ENCODE assay signal across 8 cellular contexts in the genomic region with DNA sequence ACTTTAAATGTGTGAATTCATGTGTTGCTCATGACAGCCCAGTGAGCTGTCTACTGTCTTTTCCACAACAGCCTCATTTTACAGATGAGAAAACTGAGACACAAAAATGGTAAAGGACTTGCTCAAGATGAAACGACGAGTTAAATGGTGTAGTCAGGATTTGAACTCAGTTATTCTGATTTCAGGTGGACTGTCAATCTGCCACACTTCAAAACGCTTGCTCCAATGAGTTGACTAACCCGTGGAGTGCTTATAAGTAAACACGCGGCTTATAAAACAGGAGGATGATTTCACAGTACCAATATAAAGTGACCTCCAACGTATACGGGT. TPM values are rescaled to one million over a fixed set of nuclear protein-coding genes. Genes with fewer than 3 reads are reported as not detected.
DNase-seq lines count a peak whose midpoint lies in the region; ATAC-seq, FAIRE-seq and TF ChIP-seq lines count a peak whose summit lies in the region.

No MANE protein-coding gene starts in this region.

- no peaks in the 10 kb centered on the region for H3K27me3 ChIP-seq in left ventricle myocardium inferior (ENCODE audit: low read depth)
- H3K27me3 ChIP-seq in astrocyte (ENCODE audit: insufficient read depth, low read length), result no peaks in the 10 kb centered on the region
- no peaks in the 10 kb centered on the region for H3K27me3 ChIP-seq in muscle layer of duodenum (ENCODE audit: low read depth, low read length)
- H3K27me3 ChIP-seq in upper lobe of right lung, result no peaks in the 10 kb centered on the region

- peak overlapping the region; percentile 86 for H3K4me2 ChIP-seq in astrocyte (ENCODE audit: low read length)

- no peaks in the 10 kb centered on the region for H3K9me3 Mint-ChIP-seq in astrocyte (ENCODE audit: unreplicated experiment)

- no peaks in the 10 kb centered on the region for H3K36me3 ChIP-seq in left ventricle myocardium inferior
- no peaks in the 10 kb centered on the region for H3K36me3 ChIP-seq in astrocyte (ENCODE audit: insufficient read depth, low read length)
- no peaks in the 10 kb centered on the region for H3K36me3 ChIP-seq in muscle layer of duodenum (ENCODE audit: control insufficient read depth in 1 of 2, insufficient read depth in 2 of 2, low read length in 2 of 2)
- H3K36me3 ChIP-seq in upper lobe of right lung, result no peaks in the 10 kb centered on the region

- H4K20me1 ChIP-seq in astrocyte (ENCODE audit: insufficient read depth, low read length), result no peaks in the 10 kb centered on the region

- H3K9me3 ChIP-seq in left ventricle myocardium inferior (replicated peaks) (no peaks in the 10 kb centered on the region), astrocyte (ENCODE audit: insufficient read depth, low read depth, low read length) (no peaks in the 10 kb centered on the region), muscle layer of duodenum (ENCODE audit: control insufficient read depth in 1 of 2, low read length in 2 of 2) (no peaks in the 10 kb centered on the region), upper lobe of right lung (no peaks in the 10 kb centered on the region)

- no peaks in the 10 kb centered on the region for H3K4me1 Mint-ChIP-seq in astrocyte (ENCODE audit: low read depth, unreplicated experiment)

- H3K4me3 Mint-ChIP-seq in astrocyte (ENCODE audit: unreplicated experiment), result peak overlapping the region; percentile 82

- H3K27ac ChIP-seq in left ventricle myocardium inferior (replicated peaks) (peak overlapping the region; percentile 84), astrocyte (ENCODE audit: low read depth, low read length) (no peak overlapping the region), muscle layer of duodenum (ENCODE audit: low read length) (peak overlapping the region; percentile 79), upper lobe of right lung (peak overlapping the region; percentile 84)

- H3K9ac ChIP-seq in astrocyte (ENCODE audit: low read length), result peak overlapping the region; percentile 79

- H3K4me1 ChIP-seq in left ventricle myocardium inferior, result peaks cover 31% of the 10 kb centered on the region
- peaks cover 4% of the 10 kb centered on the region for H3K4me1 ChIP-seq in astrocyte (ENCODE audit: insufficient read depth, low read length)
- peaks cover 0 to 4% of the 10 kb centered on the region in 2 donors for H3K4me1 ChIP-seq in muscle layer of duodenum (ENCODE audit: control insufficient read depth in 1 of 2, insufficient read depth in 2 of 2, low read length in 2 of 2)
- H3K4me1 ChIP-seq in upper lobe of right lung, result peaks cover 6% of the 10 kb centered on the region

- TF ChIP-seq CTCF in left ventricle myocardium inferior (IDR thresholded peaks at IDR 0.05; ENCODE audit: borderline replicate concordance) (no peak), astrocyte (IDR thresholded peaks at IDR 0.05; ENCODE audit: insufficient read depth, low read depth, low read length) (no peak), upper lobe of right lung (IDR thresholded peaks at IDR 0.05) (no peak), GM20000 (IDR thresholded peaks at IDR 0.05; ENCODE audit: extremely low read depth, missing control alignments) (no peak)

- no peak for DNase-seq in left ventricle myocardium inferior
- DNase-seq in Right ventricle myocardium inferior (ENCODE audit: missing footprints), result no peak
- DNase-seq in astrocyte (ENCODE audit: low read depth), result no peak
- no peak for DNase-seq in upper lobe of right lung
- no peak for DNase-seq in stimulated activated CD4-positive, alpha-beta T cell treated with anti-CD3 and anti-CD28 coated beads, Interleukin-4, amount 100 ng/mL, for 1 hour
- no peak for DNase-seq in HUDEP-2 (lab: John Stamatoyannopoulos, UW; ENCODE audit: unreplicated experiment in 76 of 76)
- DNase-seq in GM20000 (ENCODE audit: low spot score), result no peak

- H3K79me2 ChIP-seq in astrocyte (ENCODE audit: insufficient read depth, low read length), result peaks cover 15% of the 10 kb centered on the region

- peak overlapping the region; percentile 100 for H2AFZ ChIP-seq in astrocyte (ENCODE audit: low read depth, low read length)

- peak overlapping the region; percentile 77 for H3K4me3 ChIP-seq in left ventricle myocardium inferior
- no peak overlapping the region for H3K4me3 ChIP-seq in astrocyte (ENCODE audit: insufficient read depth, low read depth, low read length)
- peak overlapping the region; percentile 59 to 74 for H3K4me3 ChIP-seq in muscle layer of duodenum (ENCODE audit: low read depth in 1 of 2, low read length in 2 of 2)
- H3K4me3 ChIP-seq in upper lobe of right lung, result peak overlapping the region; percentile 82

- no peaks in the 10 kb centered on the region for H3K36me3 Mint-ChIP-seq in astrocyte (ENCODE audit: low read depth, unreplicated experiment)

- intact Hi-C loops in left ventricle myocardium inferior (cut with micrococcal nuclease) (no loop called here), Right ventricle myocardium inferior (cut with DNase I) (no loop called here), upper lobe of right lung (cut with DNase I) (no loop called here)

- ATAC-seq in Right ventricle myocardium inferior (no peak), upper lobe of right lung (no peak)

- no peak for FAIRE-seq in astrocyte (lab: Jason Lieb, UNC)

- no peaks in the 10 kb centered on the region for H3K27me3 Mint-ChIP-seq in astrocyte (ENCODE audit: low read depth, unreplicated experiment)

- peak overlapping the region; percentile 41 for H3K27ac Mint-ChIP-seq in astrocyte (ENCODE audit: unreplicated experiment)

RNA-seq across cellular contexts. Expression of gene POLE2, which starts 0.7 kb away (rescaled TPM):
- total RNA-seq in left ventricle myocardium inferior (0.69 TPM), Right ventricle myocardium inferior (0.54 TPM), astrocyte (2.0 and 3.0 TPM in 2 replicates), upper lobe of right lung (0.98 TPM)

RNA-seq across cellular contexts. Expression of gene KLHDC1, which starts 4.3 kb away (rescaled TPM):
- total RNA-seq in left ventricle myocardium inferior, result 10.0 TPM
- total RNA-seq in Right ventricle myocardium inferior, result 7.1 TPM
- 0.94 and 1.2 TPM in 2 replicates for total RNA-seq in astrocyte
- total RNA-seq in upper lobe of right lung, result 7.6 TPM

RNA-seq across cellular contexts. Expression of gene DNAAF2, which starts 53.6 kb away (rescaled TPM):
- total RNA-seq in left ventricle myocardium inferior (6.2 TPM), Right ventricle myocardium inferior (6.1 TPM), astrocyte (8.7 and 10.7 TPM in 2 replicates), upper lobe of right lung (5.6 TPM)
